In genomic region chr11:120208777-120209176, GRCh38 we compare ENCODE assay signal across 11 cellular contexts. TPM values are rescaled to one million over a fixed set of nuclear protein-coding genes. Genes with fewer than 3 reads are reported as not detected.
DNase-seq lines count a peak whose midpoint lies in the region; ATAC-seq and TF ChIP-seq lines count a peak whose summit lies in the region.
"Had no signal": no experiment of that assay in that cellular context is flagged by ENCODE, and none has a peak within 500 bp of the region (broad histone marks: within the 10 kb centered on the region; RNA-seq: fewer than 3 reads in every experiment).

No MANE protein-coding gene starts in this region.

- DNase-seq in GM04504 (ENCODE audit: low read depth): peak; percentile 61
- peak; percentile 48 for DNase-seq in SKM-1 (lab: John Stamatoyannopoulos, UW; ENCODE audit: unreplicated experiment)
- DNase-seq in fibroblast of villous mesenchyme (ENCODE audit: low read depth): peak; percentile 81
- DNase-seq in sigmoid colon: peak; percentile 86
- no peak for DNase-seq in amniotic stem cell (lab: John Stamatoyannopoulos, UW)
- no peak for DNase-seq in iPS-NIHi7 (ENCODE audit: extremely low spot score)
- DNase-seq in ureter (ENCODE audit: low spot score): no peak
- DNase-seq: effector CD4-positive, alpha-beta T cell; retina had no signal

- no peak overlapping the region for H3K4me3 ChIP-seq in fibroblast of villous mesenchyme (ENCODE audit: low read depth, low read length)
- H3K4me3 ChIP-seq in sigmoid colon: no peak overlapping the region

- H3K27me3 ChIP-seq in sigmoid colon: peaks cover 0 to 14% (median 7%) of the 10 kb centered on the region in 3 donors

- peaks cover 0 to 27% (median 20%) of the 10 kb centered on the region in 4 donors for H3K4me1 ChIP-seq in sigmoid colon

- TF ChIP-seq CTCF in fibroblast of villous mesenchyme (IDR thresholded peaks at IDR 0.05; ENCODE audit: insufficient read depth, low read depth, low read length): no peak
- TF ChIP-seq CTCF in sigmoid colon (IDR thresholded peaks at IDR 0.05): no peak

- WGBS in sigmoid colon, 2 donors: 32 to 55% methylated on average over 6 of the region's 6 CpGs

- H3K9me3 ChIP-seq in sigmoid colon: no peaks in the 10 kb centered on the region

- peak overlapping the region; percentile 74 to 82 (median 78) for H3K27ac ChIP-seq in sigmoid colon

- intact Hi-C loops in sigmoid colon (cut with DNase I): no loop called here

- no peak for TF ChIP-seq EP300 in sigmoid colon (IDR thresholded peaks at IDR 0.05)

- TF ChIP-seq POLR2A in sigmoid colon (IDR thresholded peaks at IDR 0.05): no peak

- no peaks in the 10 kb centered on the region for H3K36me3 ChIP-seq in sigmoid colon

- ATAC-seq in HG02678 (IDR thresholded peaks at IDR 0.05; ENCODE audit: unreplicated experiment): no peak

RNA-seq across cellular contexts. Expression of gene OAF, which starts 2.1 kb away (rescaled TPM):
- total RNA-seq in fibroblast of villous mesenchyme (29.0 and 31.5 TPM in 2 replicates), sigmoid colon (10 to 100 TPM; 23.5 to 44.3 (median 41.2) TPM), ureter (34.9 TPM)
- polyA plus RNA-seq in sigmoid colon: 10 to 100 TPM; 51.2 to 94.3 (median 74.7) TPM

RNA-seq across cellular contexts. Expression of gene POU2F3, which starts 31.2 kb away (rescaled TPM):
- total RNA-seq in fibroblast of villous mesenchyme (under 0.01 TPM in 1 of 2 replicates, not detected in the other), sigmoid colon (not detected), ureter (7.6 TPM)
- 1 to 10 TPM in 2 of 3 donors, under 1 TPM in 1; 0.92 to 1.8 (median 1.3) TPM for polyA plus RNA-seq in sigmoid colon
- total RNA-seq: T-helper 2 cell treated with Interferon-gamma antibody and Interleukin-4, amounts not matched to agents 100 ng/mL and 5 ng/mL, for 36 hours had no signal

Comparison
In these comparisons a context has a peak if more than half of its experiments do, and no peak if none do; other contexts are left out.
1. DNase-seq: peak in GM04504 (single experiment), SKM-1 (single experiment), fibroblast of villous mesenchyme (single experiment) and sigmoid colon (single experiment); none in amniotic stem cell (single experiment), iPS-NIHi7 (single experiment) and ureter (single experiment).